In genomic region chr17:47810200-47810821, GRCh38 we compare ENCODE assay signal across 8 cellular contexts. TPM values are rescaled to one million over a fixed set of nuclear protein-coding genes. Genes with fewer than 3 reads are reported as not detected.
DNase-seq lines count a peak whose midpoint lies in the region; ATAC-seq and TF ChIP-seq lines count a peak whose summit lies in the region.

No MANE protein-coding gene starts in this region.

- H3K4me3 ChIP-seq in suprapubic skin, result no peak overlapping the region

- no peak for ATAC-seq in HG03196 (IDR thresholded peaks at IDR 0.05; ENCODE audit: unreplicated experiment)

- H3K27me3 ChIP-seq in suprapubic skin, result no peaks in the 10 kb centered on the region

- H3K36me3 ChIP-seq in suprapubic skin, result peaks cover 49% of the 10 kb centered on the region

- H3K27ac ChIP-seq in VCaP (peak overlapping the region; percentile 59), suprapubic skin (no peak overlapping the region)

- TF ChIP-seq EP300 in suprapubic skin (IDR thresholded peaks at IDR 0.05), result no peak

- 44% methylated on average over 9 of the region's 10 CpGs for WGBS in suprapubic skin

- H3K4me1 ChIP-seq in suprapubic skin, result peaks cover 24% of the 10 kb centered on the region

- TF ChIP-seq CTCF in VCaP (conservative IDR thresholded peaks at IDR 0.05) (no peak), suprapubic skin (IDR thresholded peaks at IDR 0.05) (no peak)

- TF ChIP-seq POLR2A in suprapubic skin (IDR thresholded peaks at IDR 0.05), result no peak

- H3K9me3 ChIP-seq in suprapubic skin, result no peaks in the 10 kb centered on the region

- DNase-seq in stimulated activated CD4-positive, alpha-beta T cell treated with anti-CD3 and anti-CD28 coated beads, Interleukin-4, amount 100 ng/mL, for 24 hours, result peak; percentile 37
- DNase-seq in stimulated activated CD4-positive, alpha-beta T cell treated with anti-CD3 and anti-CD28 coated beads, Interleukin-4, amount 100 ng/mL, for 1 hour, result no peak
- DNase-seq in glomerular visceral epithelial cell (ENCODE audit: extremely low spot score) (peak; percentile 91), suprapubic skin (ENCODE audit: low spot score in 2 of 2) (peak; percentile 46 to 74), NCI-H1105 (lab: John Stamatoyannopoulos, UW) (no peak), nucleus accumbens (lab: John Stamatoyannopoulos, UW) (no peak)

RNA-seq across cellular contexts. Expression of gene OSBPL7, which starts 11.3 kb away (rescaled TPM):
- 1 to 10 TPM; 1.3 to 2.0 (median 1.6) TPM for total RNA-seq in suprapubic skin

RNA-seq across cellular contexts. Expression of gene MRPL10, which starts 21.0 kb away (rescaled TPM):
- 10 to 100 TPM; 27.7 to 33.8 (median 31.2) TPM for total RNA-seq in suprapubic skin

RNA-seq across cellular contexts. Expression of gene LRRC46, which starts 21.2 kb away (rescaled TPM):
- total RNA-seq in suprapubic skin, result not detected

RNA-seq across cellular contexts. Expression of gene SCRN2, which starts 30.8 kb away (rescaled TPM):
- 10 to 100 TPM; 22.3 to 46.4 (median 34.7) TPM for total RNA-seq in suprapubic skin

RNA-seq across cellular contexts. Expression of gene SP6, which starts 40.7 kb away (rescaled TPM):
- total RNA-seq in suprapubic skin, result 10 to 100 TPM in 3 of 4 donors, 1 to 10 TPM in 1; 6.6 to 29.3 (median 19.9) TPM

Comparison
In these comparisons a context has a peak if more than half of its experiments do, and no peak if none do; other contexts are left out.
1. DNase-seq: peak in stimulated activated CD4-positive, alpha-beta T cell treated with anti-CD3 and anti-CD28 coated beads, Interleukin-4, amount 100 ng/mL, for 24 hours (single experiment), glomerular visceral epithelial cell (single experiment) and suprapubic skin (2 of 2); none in stimulated activated CD4-positive, alpha-beta T cell treated with anti-CD3 and anti-CD28 coated beads, Interleukin-4, amount 100 ng/mL, for 1 hour (single experiment), NCI-H1105 (single experiment) and nucleus accumbens (0 of 56).